2 cellular contexts compared by ENCODE assay signal in genomic region chr16:57646388-57647039, GRCh38.
TF ChIP-seq lines count a peak whose summit lies in the region.

No MANE protein-coding gene starts in this region.

TF ChIP-seq in SK-N-SH, 30 proteins besides CTCF, POLR2A, EP300 and RAD21 (continued from another document):
- TF ChIP-seq FOXM1 (IDR thresholded peaks at IDR 0.05; ENCODE audit: low read depth) (no peak), GATA2 (CRISPR knock-in tag; IDR thresholded peaks at IDR 0.05) (no peak), USF1 (IDR thresholded peaks at IDR 0.05; ENCODE audit: borderline replicate concordance, low read depth) (no peak), IRF3 (IDR thresholded peaks at IDR 0.05; ENCODE audit: low read depth, low read length) (no peak), REST (IDR thresholded peaks at IDR 0.05; ENCODE audit: low read depth, low read length) (no peak), FOXJ3 (CRISPR knock-in tag; IDR thresholded peaks at IDR 0.05) (no peak)

TF ChIP-seq in SK-N-SH treated with all-trans-retinoic acid at 6 μM for 48 hours, 23 proteins besides CTCF, POLR2A, EP300 and RAD21 (continued from another document):
- TF ChIP-seq CREB5 (CRISPR knock-in tag; IDR thresholded peaks at IDR 0.05; ENCODE audit: low read depth) (no peak), ZNF8 (CRISPR knock-in tag; IDR thresholded peaks at IDR 0.05) (no peak), ARNTL (CRISPR knock-in tag; IDR thresholded peaks at IDR 0.05; ENCODE audit: borderline replicate concordance, low read depth) (no peak), TOX (CRISPR knock-in tag; IDR thresholded peaks at IDR 0.05; ENCODE audit: borderline replicate concordance) (no peak), ZFP30 (CRISPR knock-in tag; IDR thresholded peaks at IDR 0.05) (no peak), ISL1 (CRISPR knock-in tag; IDR thresholded peaks at IDR 0.05) (no peak)
